19 cellular contexts compared by ENCODE assay signal in genomic region chr1:227427411-227427810, GRCh38.
DNase-seq lines count a peak whose midpoint lies in the region; ATAC-seq, FAIRE-seq and TF ChIP-seq lines count a peak whose summit lies in the region.
"Had no signal": no experiment of that assay in that cellular context is flagged by ENCODE, and none has a peak within 500 bp of the region (broad histone marks: within the 10 kb centered on the region; RNA-seq: fewer than 3 reads in every experiment).

No MANE protein-coding gene starts in this region.

- TF ChIP-seq EP300 in A549 (IDR thresholded peaks at IDR 0.05) (no peak), K562 (IDR thresholded peaks at IDR 0.05; ENCODE audit: low read length) (no peak)

- no peak overlapping the region for H3K4me3 ChIP-seq in A549
- H3K4me3 ChIP-seq in K562, result no peak overlapping the region
- no peak overlapping the region for H3K4me3 ChIP-seq in fibroblast of villous mesenchyme (ENCODE audit: low read depth, low read length)
- H3K4me3 ChIP-seq in smooth muscle cell, result no peak overlapping the region

- TF ChIP-seq POLR2A in A549 (IDR thresholded peaks at IDR 0.05; ENCODE audit: low read length), result no peak
- TF ChIP-seq POLR2A in K562 (conservative IDR thresholded peaks at IDR 0.05), result no peak

- no TSS peak for BruUV-seq in K562 (replicated peaks; lab: Mats Ljungman, UMichigan)

- H3K36me3 ChIP-seq in K562 (ENCODE audit: control insufficient read depth, insufficient read depth, low read length), result no peaks in the 10 kb centered on the region
- no peaks in the 10 kb centered on the region for H3K36me3 ChIP-seq in smooth muscle cell (ENCODE audit: low read depth)
- H3K36me3 ChIP-seq: BE2C had no signal

- H3K9ac ChIP-seq in K562 (ENCODE audit: insufficient read depth in 1 of 2, low read depth in 2 of 2, low read length in 2 of 2) (no peak overlapping the region), smooth muscle cell (ENCODE audit: low read depth) (no peak overlapping the region)

- H3K4me1 ChIP-seq in A549 (peaks cover 53% of the 10 kb centered on the region), K562 (replicated peaks in 1 of 2; ENCODE audit: control insufficient read depth in 2 of 2, insufficient read depth in 2 of 2, low read length in 2 of 2) (peaks cover 20 to 33% of the 10 kb centered on the region in 2 experiments), smooth muscle cell (ENCODE audit: low read depth) (peaks cover 26% of the 10 kb centered on the region)
- H3K4me1 ChIP-seq: BE2C had no signal

- CTCF ChIA-PET in A549 (lab: Yijun Ruan, JAX), result no interaction called here
- CTCF ChIA-PET in K562 (lab: Yijun Ruan, JAX; ENCODE audit: low intra/inter-chr PET ratio), result no interaction called here

- H3K27ac ChIP-seq in A549 (0 out of 6 replicates have a peak overlapping the region, but pooled peaks have one; percentile 2 to 21), K562 (ENCODE audit: extremely low read depth, low read depth, low read length) (no peak overlapping the region), smooth muscle cell (ENCODE audit: low read depth) (peak overlapping the region; percentile 81)

- H2AFZ ChIP-seq in K562 (ENCODE audit: low read depth, low read length) (peak overlapping the region; percentile 37), smooth muscle cell (ENCODE audit: low read depth) (peak overlapping the region; percentile 17)

- peaks cover 24% of the 10 kb centered on the region for H3K27me3 Mint-ChIP-seq in activated T-helper 17 cell treated with anti-CD3 and anti-CD28 coated beads, Interleukin-2, amount 50 U/mL, for 72 hours

- intact Hi-C loops in K562 (cut with micrococcal nuclease), result no loop called here

- DNase-seq in A549 (ENCODE audit: low read depth in 1 of 2, low spot score in 1 of 2) (no peak), K562 (ENCODE audit: extremely low read depth in 1 of 4, low spot score in 3 of 4) (no peak), fibroblast of villous mesenchyme (ENCODE audit: low read depth) (peak; percentile 64), smooth muscle cell (lab: John Stamatoyannopoulos, UW; ENCODE audit: unreplicated experiment) (no peak), COLO829 (ENCODE audit: low spot score) (no peak), HuH-7.5 (ENCODE audit: low spot score) (no peak)
- DNase-seq: 8988T; BE2C; C1 segment of cervical spinal cord; Caco-2; CD4-positive, CD25-positive, alpha-beta regulatory T cell; CD8-positive, alpha-beta memory T cell; H9 had no signal

- H3F3A ChIP-seq in smooth muscle cell (ENCODE audit: low read depth), result peaks cover 23% of the 10 kb centered on the region

- no peaks in the 10 kb centered on the region for H3K4me1 Mint-ChIP-seq in activated T-helper 17 cell treated with anti-CD3 and anti-CD28 coated beads, Interleukin-2, amount 50 U/mL, for 72 hours
- H3K4me1 Mint-ChIP-seq: CD4-positive, CD25-positive, alpha-beta regulatory T cell; CD8-positive, alpha-beta memory T cell had no signal

- no peaks in the 10 kb centered on the region for H3K9me1 ChIP-seq in K562 (ENCODE audit: control insufficient read depth, insufficient read depth, low read length)

- FAIRE-seq in A549 (lab: Jason Lieb, UNC), result no peak
- no peak for FAIRE-seq in K562 (lab: Jason Lieb, UNC)
- FAIRE-seq: D721Med, GM12891, GM19239, H1, HepG2 had no signal

- TF ChIP-seq RAD21 in A549 (conservative IDR thresholded peaks at IDR 0.05 in 1 of 2, IDR thresholded peaks at IDR 0.05 in 1 of 2) (no peak), K562 (CRISPR knock-in tag; conservative IDR thresholded peaks at IDR 0.05 in 1 of 2, IDR thresholded peaks at IDR 0.05 in 1 of 2) (no peak)

- no peak overlapping the region for H3K27ac Mint-ChIP-seq in activated T-helper 17 cell treated with anti-CD3 and anti-CD28 coated beads, Interleukin-2, amount 50 U/mL, for 72 hours
- H3K27ac Mint-ChIP-seq: CD8-positive, alpha-beta memory T cell; H9 had no signal

- no peaks in the 10 kb centered on the region for H4K20me1 ChIP-seq in K562 (replicated peaks; ENCODE audit: control insufficient read depth, insufficient read depth, low read length)
- no peaks in the 10 kb centered on the region for H4K20me1 ChIP-seq in smooth muscle cell (ENCODE audit: low read depth)

- H3K9me3 Mint-ChIP-seq in activated T-helper 17 cell treated with anti-CD3 and anti-CD28 coated beads, Interleukin-2, amount 50 U/mL, for 72 hours, result no peaks in the 10 kb centered on the region
- H3K9me3 Mint-ChIP-seq: CD4-positive, CD25-positive, alpha-beta regulatory T cell; H9 had no signal

- no peak overlapping the region for H3K4me3 Mint-ChIP-seq in activated T-helper 17 cell treated with anti-CD3 and anti-CD28 coated beads, Interleukin-2, amount 50 U/mL, for 72 hours
- H3K4me3 Mint-ChIP-seq: CD4-positive, CD25-positive, alpha-beta regulatory T cell; CD8-positive, alpha-beta memory T cell; H9 had no signal

- H3K4me2 ChIP-seq in A549 (no peak overlapping the region), K562 (ENCODE audit: insufficient read depth, low read length) (no peak overlapping the region), smooth muscle cell (peak overlapping the region; percentile 1)

- POLR2A ChIA-PET in A549 (lab: Yijun Ruan, JAX) (no interaction called here), K562 (lab: Yijun Ruan, JAX) (interaction anchor here (0.5 to 0.7 kb wide), 4 partner anchors 105 to 515 kb away, joined by 3 to 4 read pairs (median 3); no protein-coding TSS in a partner anchor)

- H3K27me3 ChIP-seq in K562 (ENCODE audit: control insufficient read depth in 2 of 2, insufficient read depth in 2 of 2, low read length in 2 of 2) (no peaks in the 10 kb centered on the region), smooth muscle cell (ENCODE audit: low read depth) (no peaks in the 10 kb centered on the region)
- H3K27me3 ChIP-seq: BE2C had no signal

- in situ Hi-C loops in K562 (cut with MboI), result no loop called here

- H3K79me2 ChIP-seq in K562 (ENCODE audit: control insufficient read depth, insufficient read depth, low read length) (no peaks in the 10 kb centered on the region; the same call in 2 of the 3 replicates), smooth muscle cell (ENCODE audit: low read depth) (no peaks in the 10 kb centered on the region)

- TF ChIP-seq CTCF in A549 (IDR thresholded peaks at IDR 0.05), result no peak
- no peak for TF ChIP-seq CTCF in K562 (IDR thresholded peaks at IDR 0.05 in 2 of 3, conservative IDR thresholded peaks at IDR 0.05 in 1 of 3; ENCODE audit: insufficient read depth in 2 of 3, low read depth in 1 of 3, low read length in 3 of 3)
- TF ChIP-seq CTCF in fibroblast of villous mesenchyme (IDR thresholded peaks at IDR 0.05; ENCODE audit: insufficient read depth, low read depth, low read length), result no peak
- no peak for TF ChIP-seq CTCF in smooth muscle cell (IDR thresholded peaks at IDR 0.05; ENCODE audit: borderline replicate concordance, insufficient read depth, poor library complexity, severe bottlenecking)

- H3K9me3 ChIP-seq in A549, result no peaks in the 10 kb centered on the region
- H3K9me3 ChIP-seq in K562 (replicated peaks; ENCODE audit: control insufficient read depth, insufficient read depth, low read depth, low read length), result no peaks in the 10 kb centered on the region
- no peaks in the 10 kb centered on the region for H3K9me3 ChIP-seq in smooth muscle cell (replicated peaks; ENCODE audit: low read depth)
- H3K9me3 ChIP-seq: BE2C, Caco-2 had no signal

- H3K36me3 Mint-ChIP-seq in activated T-helper 17 cell treated with anti-CD3 and anti-CD28 coated beads, Interleukin-2, amount 50 U/mL, for 72 hours (ENCODE audit: low read depth), result no peaks in the 10 kb centered on the region
- H3K36me3 Mint-ChIP-seq: CD4-positive, CD25-positive, alpha-beta regulatory T cell had no signal

- WGBS in A549 (ENCODE audit: missing lambda C conversion rate), result 63% methylated on average over 1 of the region's 1 CpG
- WGBS in K562 (ENCODE audit: insufficient coverage, low coverage, missing lambda C conversion rate), result 47% methylated on average over 1 of the region's 1 CpG
- 34% methylated on average over 1 of the region's 1 CpG for WGBS in smooth muscle cell (ENCODE audit: low lambda C conversion rate)

- ATAC-seq in A549 (no peak), K562 (no peak)
- no peak for ATAC-seq in activated T-helper 17 cell treated with anti-CD3 and anti-CD28 coated beads, Interleukin-2, amount 50 U/mL, for 72 hours (replicated peaks)
- ATAC-seq: HepG2 had no signal

TF ChIP-seq in A549, 52 proteins besides CTCF, POLR2A, EP300 and RAD21:
- no peak for TF ChIP-seq HOXA7 (CRISPR knock-in tag; IDR thresholded peaks at IDR 0.05)
- TF ChIP-seq TFCP2L1 (CRISPR knock-in tag; IDR thresholded peaks at IDR 0.05), result no peak
- TF ChIP-seq BCL3 (IDR thresholded peaks at IDR 0.05), result no peak
TF ChIP-seq in A549: peak in this region for 0.

TF ChIP-seq in K562, 482 proteins besides CTCF, POLR2A, EP300 and RAD21 (continues in another document):
- no peak for TF ChIP-seq CREB3 (tag; conservative IDR thresholded peaks at IDR 0.05; ENCODE audit: low read depth)
- TF ChIP-seq SAFB (IDR thresholded peaks at IDR 0.05; ENCODE audit: borderline replicate concordance, low read depth, low read length), result no peak
- TF ChIP-seq KDM2B (CRISPR knock-in tag; IDR thresholded peaks at IDR 0.05), result no peak
- TF ChIP-seq TCF15 (CRISPR knock-in tag; IDR thresholded peaks at IDR 0.05), result no peak
- no peak for TF ChIP-seq MTA1 (IDR thresholded peaks at IDR 0.05; ENCODE audit: borderline replicate concordance)
- TF ChIP-seq KLF16 (IDR thresholded peaks at IDR 0.05), result no peak
- no peak for TF ChIP-seq SP2 (IDR thresholded peaks at IDR 0.05; ENCODE audit: extremely low read depth, low read depth, low read length, poor library complexity, severe bottlenecking)
